8 cellular contexts compared by ENCODE assay signal in genomic region chr16:30395992-30396560, GRCh38. TPM values are rescaled to one million over a fixed set of nuclear protein-coding genes. Genes with fewer than 3 reads are reported as not detected.
DNase-seq lines count a peak whose midpoint lies in the region; ATAC-seq, FAIRE-seq and TF ChIP-seq lines count a peak whose summit lies in the region.

No MANE protein-coding gene starts in this region.

- H3K36me3 ChIP-seq in OCI-LY7 (ENCODE audit: insufficient read depth, low read length) (peaks cover 30% of the 10 kb centered on the region), endocrine pancreas (ENCODE audit: control insufficient read depth, insufficient read depth, low read length) (no peaks in the 10 kb centered on the region), pancreas (peaks cover 0 to 9% (median 0%) of the 10 kb centered on the region in 3 donors)

- CTCF ChIA-PET in OCI-LY7 (lab: Charles Lee; ENCODE audit: unreplicated experiment) = no interaction called here

- peaks cover 17% of the 10 kb centered on the region for H3K79me2 ChIP-seq in OCI-LY7 (ENCODE audit: insufficient read depth, low read depth, low read length)

- intact Hi-C loops in OCI-LY7 (cut with micrococcal nuclease; ENCODE audit: unreplicated experiment) = loop anchor here (1.0 kb wide), 1 partner anchor 18 kb away; no protein-coding TSS in a partner anchor
- intact Hi-C loops in pancreas (cut with DNase I) = no loop called here

- peaks cover 23% of the 10 kb centered on the region for H3K4me1 ChIP-seq in OCI-LY7 (ENCODE audit: insufficient read depth, low read length, poor library complexity, severe bottlenecking)
- peaks cover 5% of the 10 kb centered on the region for H3K4me1 ChIP-seq in endocrine pancreas (ENCODE audit: control insufficient read depth, insufficient read depth, low read length)
- H3K4me1 ChIP-seq in pancreas = peaks cover 0 to 8% (median 6%) of the 10 kb centered on the region in 3 donors

- DNase-seq in NCI-H2081 (lab: John Stamatoyannopoulos, UW) (peak; percentile 11 to 20), NCI-H2081 treated with DMSO at 0.1 percent for 48 hours (lab: John Stamatoyannopoulos, UW) (no peak), OCI-LY7 (ENCODE audit: low spot score) (no peak), pancreas (no peak)

- FAIRE-seq in pancreas (lab: Jason Lieb, UNC) = no peak

- no TSS peak for BruUV-seq in OCI-LY7 (replicated peaks; lab: Mats Ljungman, UMichigan)

- H4K20me1 ChIP-seq in OCI-LY7 (ENCODE audit: insufficient read depth, low read length) = 0 out of 2 replicates have a peak, but pooled peaks cover 5% of the 10 kb centered on the region

- POLR2A ChIA-PET in OCI-LY7 (lab: Charles Lee) = interaction anchor here (1.1 to 3.3 kb wide), 6 partner anchors 12 to 46 kb away, joined by 3 to 22 read pairs (median 4); partner anchors contain the start of genes SEPTIN1 and ZNF771

- peak overlapping the region; percentile 95 for H3K9ac ChIP-seq in endocrine pancreas (ENCODE audit: control insufficient read depth, insufficient read depth, low read length)

- H3K4me3 ChIP-seq in OCI-LY7 (ENCODE audit: low read depth, low read length, poor library complexity, severe bottlenecking) (peak overlapping the region; percentile 89), endocrine pancreas (ENCODE audit: control insufficient read depth, insufficient read depth, low read length) (peak overlapping the region; percentile 94), pancreas (peak overlapping the region; percentile 59 to 89 (median 76))

- H3K27ac ChIP-seq in OCI-LY7 (ENCODE audit: low read depth, low read length, poor library complexity, severe bottlenecking) (peak overlapping the region; percentile 44), pancreas (peak overlapping the region; percentile 42 to 68 (median 54))

- no peaks in the 10 kb centered on the region for H3K27me3 ChIP-seq in endocrine pancreas (ENCODE audit: control insufficient read depth, insufficient read depth, low read length)
- no peaks in the 10 kb centered on the region for H3K27me3 ChIP-seq in pancreas

- TF ChIP-seq CTCF in OCI-LY7 (conservative IDR thresholded peaks at IDR 0.05; ENCODE audit: low read length) (no peak), pancreas (IDR thresholded peaks at IDR 0.05) (no peak)

- no peaks in the 10 kb centered on the region for H3K9me3 ChIP-seq in OCI-LY7 (ENCODE audit: low read length)
- H3K9me3 ChIP-seq in endocrine pancreas (ENCODE audit: control insufficient read depth, low read length) = no peaks in the 10 kb centered on the region
- H3K9me3 ChIP-seq in pancreas = no peaks in the 10 kb centered on the region

- no peaks in the 10 kb centered on the region for H3K9me2 ChIP-seq in OCI-LY7 (ENCODE audit: insufficient read depth, low read length)

- H3K4me2 ChIP-seq in OCI-LY7 (ENCODE audit: low read length) = peak overlapping the region; percentile 85

- ATAC-seq in pancreas = no peak
- ATAC-seq in GM21526 (IDR thresholded peaks at IDR 0.05; ENCODE audit: low FRiP score, unreplicated experiment) = no peak
- ATAC-seq in HG03442 (IDR thresholded peaks at IDR 0.05; ENCODE audit: unreplicated experiment) = no peak
- ATAC-seq in GM19397 (IDR thresholded peaks at IDR 0.05; ENCODE audit: unreplicated experiment) = no peak

- H2AFZ ChIP-seq in OCI-LY7 (ENCODE audit: low read length) = no peak overlapping the region

- 2 to 4% methylated on average over 13 of the region's 13 CpGs for WGBS in pancreas, 2 donors

RNA-seq across cellular contexts. Expression of gene ZNF48, which starts 0.9 kb away (rescaled TPM):
- total RNA-seq in OCI-LY7 (2014; rRNA removed; shearing (Covaris generic)) = 15.7 and 18.8 TPM in 2 replicates
- total RNA-seq in OCI-LY7 (2022) = 16.4 and 17.3 TPM in 2 replicates
- total RNA-seq in pancreas = 1 to 10 TPM; 4.0 to 6.5 (median 4.6) TPM
- polyA plus RNA-seq in pancreas = 1 to 10 TPM; 3.1 to 5.0 TPM

RNA-seq across cellular contexts. Expression of gene ZNF771, which starts 11.3 kb away (rescaled TPM):
- 6.4 and 11.3 TPM in 2 replicates for total RNA-seq in OCI-LY7 (2014; rRNA removed; shearing (Covaris generic))
- 9.2 and 10.8 TPM in 2 replicates for total RNA-seq in OCI-LY7 (2022)
- 1 to 10 TPM; 1.5 to 5.0 (median 3.1) TPM for total RNA-seq in pancreas
- polyA plus RNA-seq in pancreas = 1 to 10 TPM; 3.0 to 3.8 TPM

RNA-seq across cellular contexts. Expression of gene SEPTIN1, which starts 13.7 kb away (rescaled TPM):
- total RNA-seq in OCI-LY7 (2014; rRNA removed; shearing (Covaris generic)) = 126 and 133 TPM in 2 replicates
- 171 and 181 TPM in 2 replicates for total RNA-seq in OCI-LY7 (2022)
- 1 to 10 TPM in 5 of 6 donors, under 1 TPM in 1; 0.63 to 1.8 (median 1.2) TPM for total RNA-seq in pancreas
- 1 to 10 TPM; 2.1 to 3.3 TPM for polyA plus RNA-seq in pancreas

RNA-seq across cellular contexts. Expression of gene MYL11, which starts 21.5 kb away (rescaled TPM):
- total RNA-seq in OCI-LY7 (2014; rRNA removed; shearing (Covaris generic)) = 3.2 and 3.3 TPM in 2 replicates
- total RNA-seq in OCI-LY7 (2022) (1.7 and 3.9 TPM in 2 replicates), pancreas (under 1 TPM in 3 of 6 donors, not detected in 3; 0.24 to 0.84 (median 0.38) TPM)
- polyA plus RNA-seq in pancreas = under 1 TPM; 0.30 to 0.31 TPM

RNA-seq across cellular contexts. Expression of gene TBC1D10B, which starts 25.8 kb away (rescaled TPM):
- 38.6 and 44.9 TPM in 2 replicates for total RNA-seq in OCI-LY7 (2014; rRNA removed; shearing (Covaris generic))
- 74.8 and 78.6 TPM in 2 replicates for total RNA-seq in OCI-LY7 (2022)
- total RNA-seq in pancreas = 10 to 100 TPM; 14.5 to 23.3 (median 15.2) TPM
- 10 to 100 TPM; 26.9 to 28.2 TPM for polyA plus RNA-seq in pancreas

Comparison
In these comparisons a context has a peak if more than half of its experiments do, and no peak if none do; other contexts are left out.
1. DNase-seq: peak in NCI-H2081 (2 of 2); none in NCI-H2081 treated with DMSO at 0.1 percent for 48 hours (single experiment), OCI-LY7 (single experiment) and pancreas (0 of 6).
2. RNA of gene SEPTIN1, which starts 13.7 kb away (total RNA-seq): 126 to 181 TPM in OCI-LY7; 0.63 to 1.8 TPM in pancreas; every median in the first group is over 10 times any median in the second.
3. Peak in every context shown above with its lines, with median percentiles within 50 percentile points of each other: H3K4me3 ChIP-seq.